ENCODE assay signal across 15 cellular contexts in genomic region chr3:114333180-114333922, GRCh38. TPM values are rescaled to one million over a fixed set of nuclear protein-coding genes. Genes with fewer than 3 reads are reported as not detected.
A peak's percentile ranks its signal among the peaks of the same experiment; 100 is the strongest.
DNase-seq lines count a peak whose midpoint lies in the region; ATAC-seq and TF ChIP-seq lines count a peak whose summit lies in the region.
"Had no signal": no experiment of that assay in that cellular context is flagged by ENCODE, and none has a peak within 500 bp of the region (broad histone marks: within the 10 kb centered on the region; RNA-seq: fewer than 3 reads in every experiment).

No MANE protein-coding gene starts in this region.

- peaks cover 62% of the 10 kb centered on the region for H3K36me3 Mint-ChIP-seq in CD4-positive, alpha-beta T cell (ENCODE audit: low read depth)
- H3K36me3 Mint-ChIP-seq in activated naive CD8-positive, alpha-beta T cell treated with anti-CD3 and anti-CD28 coated beads for 36 hours = peaks cover 58% of the 10 kb centered on the region

- ATAC-seq in CD4-positive, alpha-beta T cell (ENCODE audit: poor library complexity) = no peak
- ATAC-seq in GM19035 (IDR thresholded peaks at IDR 0.05; ENCODE audit: unreplicated experiment) = no peak

- H3K4me3 ChIP-seq in HUES6 (ENCODE audit: low read depth, low read length) = no peak overlapping the region
- H3K4me3 ChIP-seq in ascending aorta = no peak overlapping the region

- no peaks in the 10 kb centered on the region for H3K27me3 Mint-ChIP-seq in CD4-positive, alpha-beta T cell
- no peaks in the 10 kb centered on the region for H3K27me3 Mint-ChIP-seq in activated naive CD8-positive, alpha-beta T cell treated with anti-CD3 and anti-CD28 coated beads for 36 hours
- H3K27me3 Mint-ChIP-seq: naive B cell had no signal

- intact Hi-C loops in CD4-positive, alpha-beta T cell (cut with DNase I, micrococcal nuclease) = loop anchor here in 1 of 2 experiments (5.0 kb wide), 1 partner anchor 121 kb away; no protein-coding TSS in a partner anchor
- intact Hi-C loops in ascending aorta (cut with DNase I) = no loop called here

- no peak overlapping the region for H3K4me3 Mint-ChIP-seq in CD4-positive, alpha-beta T cell
- no peak overlapping the region for H3K4me3 Mint-ChIP-seq in activated naive CD8-positive, alpha-beta T cell treated with anti-CD3 and anti-CD28 coated beads for 36 hours

- no peak for DNase-seq in CD4-positive, alpha-beta T cell
- no peak for DNase-seq in activated naive CD8-positive, alpha-beta T cell treated with anti-CD3 and anti-CD28 coated beads for 36 hours
- DNase-seq in medulla oblongata (ENCODE audit: extremely low spot score) (peak; percentile 79), iPS-NIHi11 (ENCODE audit: low spot score) (no peak), ascending aorta (ENCODE audit: low spot score in 2 of 2) (no peak), HPDE6-E6E7 (ENCODE audit: extremely low spot score) (no peak)
- DNase-seq: activated T-cell treated with anti-CD3 and anti-CD28 coated beads, Interleukin-2, amount 50 U/mL, for 48 hours; GF-D8; NCI-H1694 treated with DMSO at 0.1 percent for 48 hours; small intestine had no signal

- TF ChIP-seq CTCF in CD4-positive, alpha-beta T cell (IDR thresholded peaks at IDR 0.05) = no peak
- TF ChIP-seq CTCF in ascending aorta (IDR thresholded peaks at IDR 0.05) = no peak

- H3K9me3 Mint-ChIP-seq in CD4-positive, alpha-beta T cell = no peaks in the 10 kb centered on the region
- peaks cover 21% of the 10 kb centered on the region for H3K9me3 Mint-ChIP-seq in activated naive CD8-positive, alpha-beta T cell treated with anti-CD3 and anti-CD28 coated beads for 36 hours

- no peak overlapping the region for H3K27ac ChIP-seq in CD4-positive, alpha-beta T cell (ENCODE audit: low read depth, low read length)
- H3K27ac ChIP-seq in HUES6 (ENCODE audit: low read depth, low read length) = 0 out of 2 replicates have a peak overlapping the region, but pooled peaks have one; percentile 23
- H3K27ac ChIP-seq in ascending aorta = no peak overlapping the region

- H3K4me1 ChIP-seq in HUES6 (ENCODE audit: control insufficient read depth, insufficient read depth, low read length) (peaks cover 22% of the 10 kb centered on the region; the same call in 1 of the 2 replicates), ascending aorta (no peaks in the 10 kb centered on the region)

- no peak overlapping the region for H3K9ac ChIP-seq in HUES6 (ENCODE audit: low read length)

- POLR2A ChIA-PET in CD4-positive, alpha-beta T cell (lab: Charles Lee) = interaction anchor here (1.1 kb wide), 1 partner anchor 35 kb away, joined by 3 read pairs; no protein-coding TSS in a partner anchor

- H3K9me3 ChIP-seq in CD4-positive, alpha-beta T cell (ENCODE audit: control insufficient read depth, low read length) = no peaks in the 10 kb centered on the region
- H3K9me3 ChIP-seq in HUES6 (ENCODE audit: control insufficient read depth, insufficient read depth, low read depth, low read length) (peaks cover 6% of the 10 kb centered on the region), ascending aorta (no peaks in the 10 kb centered on the region)

- no peaks in the 10 kb centered on the region for H3K27me3 ChIP-seq in CD4-positive, alpha-beta T cell (ENCODE audit: control insufficient read depth, insufficient read depth, low read length)
- H3K27me3 ChIP-seq in HUES6 (ENCODE audit: control insufficient read depth, insufficient read depth, low read length) (no peaks in the 10 kb centered on the region), ascending aorta (no peaks in the 10 kb centered on the region)

- peak overlapping the region; percentile 81 for H3K27ac Mint-ChIP-seq in CD4-positive, alpha-beta T cell
- peak overlapping the region; percentile 98 for H3K27ac Mint-ChIP-seq in activated naive CD8-positive, alpha-beta T cell treated with anti-CD3 and anti-CD28 coated beads for 36 hours

- CTCF ChIA-PET in CD4-positive, alpha-beta T cell (lab: Charles Lee) = no interaction called here

- H3K36me3 ChIP-seq in HUES6 (ENCODE audit: control insufficient read depth, insufficient read depth, low read length) = no peaks in the 10 kb centered on the region
- peaks cover 4% of the 10 kb centered on the region in 2 donors for H3K36me3 ChIP-seq in ascending aorta

- peaks cover 47% of the 10 kb centered on the region for H3K4me1 Mint-ChIP-seq in CD4-positive, alpha-beta T cell (ENCODE audit: low read depth)
- H3K4me1 Mint-ChIP-seq in activated naive CD8-positive, alpha-beta T cell treated with anti-CD3 and anti-CD28 coated beads for 36 hours = peaks cover 72% of the 10 kb centered on the region

RNA-seq across cellular contexts. Expression of gene TIGIT, which starts 39.5 kb away (rescaled TPM):
- 1 to 10 TPM; 3.5 to 4.2 TPM for total RNA-seq in CD4-positive, alpha-beta T cell
- total RNA-seq in activated naive CD8-positive, alpha-beta T cell treated with anti-CD3 and anti-CD28 coated beads for 36 hours = 10 to 100 TPM; 12.9 to 16.4 TPM
- total RNA-seq in ascending aorta = not detected
- total RNA-seq: chondrocyte, fibroblast of lung had no signal
